ENCODE assay signal across 19 cellular contexts in genomic region chr22:22949953-22950352, GRCh38.
"Had no signal": no experiment of that assay in that cellular context is flagged by ENCODE, and none has a peak within 500 bp of the region (broad histone marks: within the 10 kb centered on the region; RNA-seq: fewer than 3 reads in every experiment).

No MANE protein-coding gene starts in this region.

- H3K27me3 ChIP-seq: right atrium auricular region had no signal

- H3K4me3 ChIP-seq: esophagus squamous epithelium, gastroesophageal sphincter, left ventricle myocardium inferior, lower lobe of right lung, right atrium auricular region had no signal

- H3K27ac ChIP-seq: esophagus squamous epithelium, gastroesophageal sphincter, left ventricle myocardium inferior, lower lobe of right lung, neutrophil, right atrium auricular region had no signal

- H3K9me3 Mint-ChIP-seq: memory B cell, nephron progenitor cell had no signal

- FAIRE-seq: colon, kidney, small intestine had no signal

- H3K4me3 Mint-ChIP-seq: memory B cell, nephron progenitor cell had no signal

- DNase-seq: dermis blood vessel endothelial cell; esophagus squamous epithelium; foreskin fibroblast; glutamatergic neuron; kidney; left cardiac atrium; left ventricle myocardium inferior; lower lobe of right lung; midbrain; nephron progenitor cell; small intestine; stimulated activated CD4-positive, alpha-beta T cell treated with anti-CD3 and anti-CD28 coated beads, Interleukin-12 subunit alpha, Interleukin-12 subunit beta, amount 100 ng/mL, for 4 hours; stimulated activated naive CD4-positive, alpha-beta T cell treated with Interleukin-2 at 50 U/mL for 16 hours; trophoblast cell had no signal

- ATAC-seq: gastroesophageal sphincter, left cardiac atrium, lower lobe of right lung had no signal

- H3K36me3 ChIP-seq: esophagus squamous epithelium, gastroesophageal sphincter, left ventricle myocardium inferior, lower lobe of right lung, neutrophil, right atrium auricular region had no signal

- H3K27ac Mint-ChIP-seq: memory B cell, nephron progenitor cell had no signal

- H3K4me1 ChIP-seq: esophagus squamous epithelium, gastroesophageal sphincter, left ventricle myocardium inferior, lower lobe of right lung, right atrium auricular region had no signal

- H3K9me3 ChIP-seq: esophagus squamous epithelium, lower lobe of right lung, neutrophil, right atrium auricular region had no signal
